In the genomic region with DNA sequence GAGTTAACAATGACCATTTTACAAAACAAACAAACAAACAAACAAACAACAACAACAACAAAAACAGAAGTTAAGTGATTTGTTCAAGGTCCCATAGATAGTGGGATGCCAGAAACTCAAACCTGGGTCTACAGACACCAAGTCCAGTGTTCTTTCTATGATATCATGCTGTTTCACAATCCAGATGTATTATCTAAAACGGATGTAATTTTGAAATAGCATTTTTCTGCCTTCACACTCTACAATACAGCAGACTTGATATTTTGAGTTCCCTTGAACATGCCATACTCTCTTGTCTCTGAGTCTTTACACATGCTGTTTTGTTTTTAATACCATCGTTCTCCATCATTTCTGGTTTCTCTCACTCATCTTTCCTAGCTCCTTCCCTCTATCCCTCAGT, we compare ENCODE assay signal across 21 cellular contexts.
DNase-seq lines count a peak whose midpoint lies in the region; ATAC-seq and TF ChIP-seq lines count a peak whose summit lies in the region.
"Had no signal": no experiment of that assay in that cellular context is flagged by ENCODE, and none has a peak within 500 bp of the region (broad histone marks: within the 10 kb centered on the region; RNA-seq: fewer than 3 reads in every experiment).

No MANE protein-coding gene starts in this region.

- no peaks in the 10 kb centered on the region for H3K36me3 ChIP-seq in colonic mucosa
- H3K36me3 ChIP-seq: cardiac muscle cell, pancreas, thoracic aorta had no signal

- ATAC-seq in left ventricle myocardium superior (peak; percentile 78), GM19023 (IDR thresholded peaks at IDR 0.05; ENCODE audit: unreplicated experiment) (no peak)
- ATAC-seq: activated naive CD8-positive, alpha-beta T cell treated with anti-CD3 and anti-CD28 coated beads, Interleukin-2, amount 50 U/mL, for 24 hours; naive thymus-derived CD8-positive, alpha-beta T cell; stimulated activated naive B cell treated with anti-CD40 and anti-IgM and Interleukin-4, amounts not matched to agents 10 μg/mL and 1 μg/mL and 100 μg/mL, for 72 hours had no signal

- intact Hi-C loops in left ventricle myocardium superior (cut with micrococcal nuclease) (no loop called here), colonic mucosa (cut with DNase I) (no loop called here)

- H3K9ac ChIP-seq in colonic mucosa (ENCODE audit: low read depth in 2 of 2, low read length in 2 of 2) = no peak overlapping the region

- DNase-seq in AG20443 (ENCODE audit: low spot score) (peak; percentile 32), HCEC 1CT (peak; percentile 13), amniotic epithelial cell (ENCODE audit: low read depth) (peak; percentile 86), left ventricle myocardium superior (no peak), colonic mucosa (no peak)
- no peak for DNase-seq in activated CD4-positive, alpha-beta T cell treated with anti-CD3 and anti-CD28 coated beads for 48 hours
- DNase-seq: activated CD4-positive, alpha-beta T cell treated with anti-CD3 and anti-CD28 coated beads for 1 hour; activated effector memory CD4-positive, alpha-beta T cell treated with Interleukin-2 at 50 U/mL for 16 hours; activated naive CD8-positive, alpha-beta T cell treated with anti-CD3 and anti-CD28 coated beads, Interleukin-2, amount 50 U/mL, for 24 hours; GOT3; Kasumi-1; naive thymus-derived CD8-positive, alpha-beta T cell; NCI-H1417 treated with DMSO at 0.1 percent for 48 hours; NCI-H69; pancreas; PC-9; stimulated activated naive B cell treated with anti-CD40 and anti-IgM and Interleukin-4, amounts not matched to agents 10 μg/mL and 1 μg/mL and 100 μg/mL, for 72 hours; T-helper 9 cell had no signal

- no peaks in the 10 kb centered on the region for H3K4me1 ChIP-seq in colonic mucosa
- H3K4me1 ChIP-seq: pancreas had no signal

- no peak for TF ChIP-seq CTCF in colonic mucosa (IDR thresholded peaks at IDR 0.05)

- no peaks in the 10 kb centered on the region for H3K27me3 ChIP-seq in colonic mucosa
- H3K27me3 ChIP-seq: cardiac muscle cell, pancreas had no signal

- no peak overlapping the region for H3K27ac ChIP-seq in colonic mucosa
- H3K27ac ChIP-seq: cardiac muscle cell, pancreas, PC-9, thoracic aorta had no signal

- H3K4me3 ChIP-seq in colonic mucosa = no peak overlapping the region
- H3K4me3 ChIP-seq: cardiac muscle cell, pancreas, PC-9, thoracic aorta had no signal

- no peaks in the 10 kb centered on the region for H3K9me3 ChIP-seq in colonic mucosa
- H3K9me3 ChIP-seq: pancreas had no signal

Comparison
In these comparisons a context has a peak if more than half of its experiments do, and no peak if none do; other contexts are left out.
1. DNase-seq: peak in AG20443 (single experiment), HCEC 1CT (single experiment) and amniotic epithelial cell (single experiment); none in left ventricle myocardium superior (single experiment), colonic mucosa (single experiment) and activated CD4-positive, alpha-beta T cell treated with anti-CD3 and anti-CD28 coated beads for 48 hours (single experiment).